2 cellular contexts compared by ENCODE assay signal in genomic region chr14:68767248-68767645, GRCh38.
TF ChIP-seq lines count a peak whose summit lies in the region.

No MANE protein-coding gene starts in this region.

TF ChIP-seq in GM23338, 12 proteins besides CTCF, POLR2A, EP300 and RAD21:
- TF ChIP-seq POLR2AphosphoS5 (IDR thresholded peaks at IDR 0.05; ENCODE audit: low read depth) (no peak), EZH2phosphoT487 (IDR thresholded peaks at IDR 0.05; ENCODE audit: unreplicated experiment) (no peak), CREB1 (CRISPR knock-in tag; IDR thresholded peaks at IDR 0.05; ENCODE audit: low read depth) (no peak), EZH2 (IDR thresholded peaks at IDR 0.05; ENCODE audit: low read depth, unreplicated experiment) (no peak), ZNF462 (CRISPR knock-in tag; IDR thresholded peaks at IDR 0.05) (no peak), ZNF114 (CRISPR knock-in tag; IDR thresholded peaks at IDR 0.05) (no peak)

TF ChIP-seq in H1, 55 proteins besides CTCF, POLR2A, EP300 and RAD21:
- TF ChIP-seq ATF3 (IDR thresholded peaks at IDR 0.05; ENCODE audit: insufficient read depth, low read depth, low read length) (no peak), MAFK (IDR thresholded peaks at IDR 0.05; ENCODE audit: low read depth, low read length) (no peak), TBP (IDR thresholded peaks at IDR 0.05; ENCODE audit: low read depth, low read length) (no peak), EGR1 (IDR thresholded peaks at IDR 0.05; ENCODE audit: borderline replicate concordance, low read depth, low read length) (no peak), CTBP2 (IDR thresholded peaks at IDR 0.05; ENCODE audit: borderline replicate concordance, insufficient read depth, insufficient read length, low read length) (no peak), KDM4A (IDR thresholded peaks at IDR 0.05; ENCODE audit: low read depth, low read length, severe bottlenecking) (no peak), ASH2L (IDR thresholded peaks at IDR 0.05; ENCODE audit: low read length) (no peak), CBX8 (IDR thresholded peaks at IDR 0.05; ENCODE audit: borderline replicate concordance, low read depth, low read length) (no peak), JUND (IDR thresholded peaks at IDR 0.05; ENCODE audit: low read length) (no peak), TAF7 (optimal IDR thresholded peaks at IDR 0.05; ENCODE audit: borderline replicate concordance, low read depth, low read length) (no peak), SP1 (IDR thresholded peaks at IDR 0.05; ENCODE audit: low read depth, low read length) (no peak), POU5F1 (IDR thresholded peaks at IDR 0.05; ENCODE audit: low read depth, low read length) (no peak), SIN3A (conservative IDR thresholded peaks at IDR 0.05 in 1 of 2, IDR thresholded peaks at IDR 0.05 in 1 of 2; ENCODE audit: low read depth in 1 of 2, low read length in 2 of 2) (no peak)
TF ChIP-seq in H1: peak in this region for 0.
